In genomic region chr7:54813398-54813797, GRCh38 we compare ENCODE assay signal across 18 cellular contexts. TPM values are rescaled to one million over a fixed set of nuclear protein-coding genes. Genes with fewer than 3 reads are reported as not detected.
A peak's percentile ranks its signal among the peaks of the same experiment; 100 is the strongest.
DNase-seq lines count a peak whose midpoint lies in the region; ATAC-seq, FAIRE-seq and TF ChIP-seq lines count a peak whose summit lies in the region.
"Had no signal": no experiment of that assay in that cellular context is flagged by ENCODE, and none has a peak within 500 bp of the region (broad histone marks: within the 10 kb centered on the region; RNA-seq: fewer than 3 reads in every experiment).

No MANE protein-coding gene starts in this region.

- H3K4me1 ChIP-seq in right atrium auricular region (peaks cover 0 to 6% of the 10 kb centered on the region in 2 donors), aorta (ENCODE audit: control insufficient read depth in 1 of 2, insufficient read depth in 2 of 2, low read length in 2 of 2) (peaks cover 0 to 3% of the 10 kb centered on the region in 2 donors)
- H3K4me1 ChIP-seq: body of pancreas had no signal

- TF ChIP-seq CTCF in right atrium auricular region (IDR thresholded peaks at IDR 0.05) (no peak), foreskin fibroblast (IDR thresholded peaks at IDR 0.05; ENCODE audit: low read depth, low read length) (no peak)

- WGBS in aorta, 2 donors = 62 to 65% methylated on average over 6 of the region's 6 CpGs

- H3K36me3 ChIP-seq in right atrium auricular region (no peaks in the 10 kb centered on the region), aorta (ENCODE audit: control insufficient read depth in 1 of 2, insufficient read depth in 2 of 2, low read length in 1 of 2) (no peaks in the 10 kb centered on the region)
- H3K36me3 ChIP-seq: thyroid gland had no signal

- DNase-seq in Right ventricle myocardium inferior (ENCODE audit: missing footprints) (peak; percentile 79), right atrium auricular region (ENCODE audit: low spot score) (no peak), fibroblast of gingiva (ENCODE audit: low read depth) (peak; percentile 51), myocyte (ENCODE audit: low read depth) (peak; percentile 95), aorta (peak in 1 of 2 donors; percentile 73), RCC 7860 (ENCODE audit: low spot score) (no peak), SIG-M5 treated with dmso at 0.1 percent for 504 hours (lab: John Stamatoyannopoulos, UW; ENCODE audit: unreplicated experiment) (no peak), foreskin fibroblast (no peak)
- DNase-seq: 8988T; body of pancreas; CD4-positive, alpha-beta T cell; naive thymus-derived CD8-positive, alpha-beta T cell; NCI-H2081 treated with DMSO at 0.1 percent for 48 hours; NCI-H526; retina; stimulated activated CD4-positive, alpha-beta T cell treated with anti-CD3 and anti-CD28 coated beads, Interleukin-4, amount 100 ng/mL, for 1 hour; T-helper 1 cell; thyroid gland had no signal

- H3K9me3 ChIP-seq in right atrium auricular region (no peaks in the 10 kb centered on the region), aorta (ENCODE audit: control insufficient read depth, low read length) (no peaks in the 10 kb centered on the region)
- H3K9me3 ChIP-seq: body of pancreas, thyroid gland had no signal

- ATAC-seq in Right ventricle myocardium inferior = peak; percentile 75
- peak; percentile 65 for ATAC-seq in aorta (ENCODE audit: low FRiP score)
- ATAC-seq: body of pancreas; naive thymus-derived CD8-positive, alpha-beta T cell had no signal

- intact Hi-C loops in Right ventricle myocardium inferior (cut with DNase I) (no loop called here), aorta (cut with DNase I) (no loop called here)

- H3K4me3 ChIP-seq in right atrium auricular region (no peak overlapping the region), aorta (ENCODE audit: low read length in 2 of 2) (no peak overlapping the region), foreskin fibroblast (ENCODE audit: low read depth in 1 of 2, low read length in 2 of 2) (no peak overlapping the region)
- H3K4me3 ChIP-seq: body of pancreas, thyroid gland had no signal

- no peak for FAIRE-seq in RCC 7860 (lab: Jason Lieb, UNC)

- H3K27me3 ChIP-seq in right atrium auricular region = no peaks in the 10 kb centered on the region
- H3K27me3 ChIP-seq in aorta (ENCODE audit: control insufficient read depth in 1 of 2, insufficient read depth in 2 of 2, low read length in 1 of 2) = no peaks in the 10 kb centered on the region
- H3K27me3 ChIP-seq: body of pancreas, thyroid gland had no signal

- H3K27ac ChIP-seq in right atrium auricular region (no peak overlapping the region), aorta (ENCODE audit: low read depth in 1 of 2, low read length in 2 of 2) (no peak overlapping the region)
- H3K27ac ChIP-seq: body of pancreas, thyroid gland had no signal

RNA-seq across cellular contexts. Expression of gene SEC61G, which starts 54.4 kb away (rescaled TPM):
- total RNA-seq in Right ventricle myocardium inferior (103 TPM), right atrium auricular region (100 to 1,000 TPM; 219 to 307 TPM), myocyte (828 and 1,174 TPM in 2 replicates), aorta (100 to 1,000 TPM in 1 of 2 donors, 10 to 100 TPM in 1; 90.1 to 109 TPM)
- polyA plus RNA-seq in myocyte (2012) = 555 TPM
- polyA plus RNA-seq in aorta = 100 to 1,000 TPM; 396 to 623 TPM

Comparison
In these comparisons a context has a peak if more than half of its experiments do, and no peak if none do; other contexts are left out.
1. DNase-seq: peak in Right ventricle myocardium inferior (single experiment), fibroblast of gingiva (single experiment) and myocyte (single experiment); none in right atrium auricular region (single experiment), RCC 7860 (single experiment), SIG-M5 treated with dmso at 0.1 percent for 504 hours (single experiment) and foreskin fibroblast (0 of 2).